ENCODE assay signal across 13 cellular contexts in the genomic region with DNA sequence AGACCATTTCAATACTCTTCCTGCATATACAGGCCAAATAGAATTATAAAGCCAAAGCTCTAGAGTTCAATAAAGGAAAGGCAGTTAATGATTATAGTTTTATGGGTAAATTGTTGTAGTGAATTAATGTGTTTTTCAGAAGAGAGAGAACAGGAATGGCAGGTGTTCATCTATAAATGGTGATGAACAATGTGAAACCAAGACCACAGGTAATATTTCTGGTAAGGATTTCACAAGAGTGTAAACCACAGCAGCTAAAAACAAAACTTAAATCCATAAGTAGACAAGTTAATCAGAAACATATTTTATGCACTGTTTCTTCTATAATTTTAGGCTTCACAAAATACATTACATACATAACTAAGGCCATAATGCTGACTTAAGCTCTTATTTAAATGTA.
DNase-seq lines count a peak whose midpoint lies in the region; ATAC-seq, FAIRE-seq and TF ChIP-seq lines count a peak whose summit lies in the region.
"Had no signal": no experiment of that assay in that cellular context is flagged by ENCODE, and none has a peak within 500 bp of the region (broad histone marks: within the 10 kb centered on the region; RNA-seq: fewer than 3 reads in every experiment).

No MANE protein-coding gene starts in this region.

- no peaks in the 10 kb centered on the region for H3K9me3 Mint-ChIP-seq in activated T-helper 1 cell treated with anti-CD3 and anti-CD28 coated beads, Interleukin-12 subunit alpha, Interleukin-12 subunit beta, Interleukin-2, Interleukin-4 antibody, amounts not matched to agents 30 ng/mL and 10 ng/mL and 1 ng/mL, durations not matched to agents 14 hours and 24 hours and 36 hours
- H3K9me3 Mint-ChIP-seq: naive B cell had no signal

- ATAC-seq in A549 (no peak), GM19328 (IDR thresholded peaks at IDR 0.05; ENCODE audit: unreplicated experiment) (peak; percentile 79), HG02678 (IDR thresholded peaks at IDR 0.05; ENCODE audit: unreplicated experiment) (peak; percentile 97), HG03439 (IDR thresholded peaks at IDR 0.05; ENCODE audit: unreplicated experiment) (peak; percentile 98)
- ATAC-seq: stimulated activated effector memory CD8-positive, alpha-beta T cell treated with anti-CD3 and anti-CD28 coated beads, Interleukin-12 subunit alpha, Interleukin-12 subunit beta, amount 100 ng/mL, for 72 hours had no signal

- CTCF ChIA-PET in A549 (lab: Yijun Ruan, JAX), result no interaction called here

- TF ChIP-seq RAD21 in A549 (conservative IDR thresholded peaks at IDR 0.05 in 1 of 2, IDR thresholded peaks at IDR 0.05 in 1 of 2), result no peak

- DNase-seq in A549 (ENCODE audit: low read depth in 1 of 2, low spot score in 1 of 2) (no peak), epidermal melanocyte (ENCODE audit: insufficient read length, low spot score) (no peak)
- no peak for DNase-seq in effector memory CD4-positive, alpha-beta T cell
- DNase-seq in activated T-helper 1 cell treated with anti-CD3 and anti-CD28 coated beads, Interleukin-12 subunit alpha, Interleukin-12 subunit beta, Interleukin-2, Interleukin-4 antibody, amounts not matched to agents 30 ng/mL and 10 ng/mL and 1 ng/mL, durations not matched to agents 14 hours and 24 hours and 36 hours (ENCODE audit: low spot score), result no peak
- DNase-seq in activated CD4-positive, alpha-beta T cell treated with anti-CD3 and anti-CD28 coated beads, Interleukin-2, amount 50 U/mL, for 48 hours, result no peak
- DNase-seq: erythroblast; naive B cell; NK-92 treated with Interleukin-12 subunit alpha and Interleukin-12 subunit beta, amount 100 ng/mL, for 24 hours had no signal

- H3K27me3 ChIP-seq in effector memory CD4-positive, alpha-beta T cell (replicated peaks; ENCODE audit: control insufficient read depth, insufficient read depth, low read length, poor library complexity, severe bottlenecking), result no peaks in the 10 kb centered on the region

- no peak overlapping the region for H3K4me2 ChIP-seq in A549

- H3K36me3 ChIP-seq in effector memory CD4-positive, alpha-beta T cell (ENCODE audit: control insufficient read depth, insufficient read depth, low read length), result no peaks in the 10 kb centered on the region

- intact Hi-C loops in activated T-helper 1 cell treated with anti-CD3 and anti-CD28 coated beads, Interleukin-12 subunit alpha, Interleukin-12 subunit beta, Interleukin-2, Interleukin-4 antibody, amounts not matched to agents 30 ng/mL and 10 ng/mL and 1 ng/mL, durations not matched to agents 14 hours and 24 hours and 36 hours (cut with micrococcal nuclease), result no loop called here

- POLR2A ChIA-PET in A549 (lab: Yijun Ruan, JAX), result no interaction called here

- no peaks in the 10 kb centered on the region for H3K9me3 ChIP-seq in A549
- no peaks in the 10 kb centered on the region for H3K9me3 ChIP-seq in effector memory CD4-positive, alpha-beta T cell (ENCODE audit: control insufficient read depth, low read length)

- no peaks in the 10 kb centered on the region for H3K36me3 Mint-ChIP-seq in activated T-helper 1 cell treated with anti-CD3 and anti-CD28 coated beads, Interleukin-12 subunit alpha, Interleukin-12 subunit beta, Interleukin-2, Interleukin-4 antibody, amounts not matched to agents 30 ng/mL and 10 ng/mL and 1 ng/mL, durations not matched to agents 14 hours and 24 hours and 36 hours (ENCODE audit: low read depth)
- H3K36me3 Mint-ChIP-seq: naive B cell; stimulated activated effector memory CD8-positive, alpha-beta T cell treated with anti-CD3 and anti-CD28 coated beads, Interleukin-12 subunit alpha, Interleukin-12 subunit beta, amount 100 ng/mL, for 72 hours had no signal

- no peaks in the 10 kb centered on the region for H3K4me1 Mint-ChIP-seq in activated T-helper 1 cell treated with anti-CD3 and anti-CD28 coated beads, Interleukin-12 subunit alpha, Interleukin-12 subunit beta, Interleukin-2, Interleukin-4 antibody, amounts not matched to agents 30 ng/mL and 10 ng/mL and 1 ng/mL, durations not matched to agents 14 hours and 24 hours and 36 hours (ENCODE audit: low read depth)
- H3K4me1 Mint-ChIP-seq: naive B cell; stimulated activated effector memory CD8-positive, alpha-beta T cell treated with anti-CD3 and anti-CD28 coated beads, Interleukin-12 subunit alpha, Interleukin-12 subunit beta, amount 100 ng/mL, for 72 hours had no signal

- H3K4me3 ChIP-seq in A549, result no peak overlapping the region
- no peak overlapping the region for H3K4me3 ChIP-seq in effector memory CD4-positive, alpha-beta T cell (ENCODE audit: insufficient read depth, low read depth, low read length, poor library complexity, severe bottlenecking)

- H3K4me3 Mint-ChIP-seq in activated T-helper 1 cell treated with anti-CD3 and anti-CD28 coated beads, Interleukin-12 subunit alpha, Interleukin-12 subunit beta, Interleukin-2, Interleukin-4 antibody, amounts not matched to agents 30 ng/mL and 10 ng/mL and 1 ng/mL, durations not matched to agents 14 hours and 24 hours and 36 hours, result no peak overlapping the region
- H3K4me3 Mint-ChIP-seq: naive B cell; stimulated activated effector memory CD8-positive, alpha-beta T cell treated with anti-CD3 and anti-CD28 coated beads, Interleukin-12 subunit alpha, Interleukin-12 subunit beta, amount 100 ng/mL, for 72 hours had no signal

- TF ChIP-seq EP300 in A549 (IDR thresholded peaks at IDR 0.05), result no peak

- peaks cover 5% of the 10 kb centered on the region; the same call in 1 of the 3 replicates for H3K4me1 ChIP-seq in A549
- H3K4me1 ChIP-seq in effector memory CD4-positive, alpha-beta T cell (ENCODE audit: control insufficient read depth, insufficient read depth, low read length, poor library complexity, severe bottlenecking), result no peaks in the 10 kb centered on the region

- no peak for TF ChIP-seq POLR2A in A549 (IDR thresholded peaks at IDR 0.05; ENCODE audit: low read length)

- H3K27me3 Mint-ChIP-seq in activated T-helper 1 cell treated with anti-CD3 and anti-CD28 coated beads, Interleukin-12 subunit alpha, Interleukin-12 subunit beta, Interleukin-2, Interleukin-4 antibody, amounts not matched to agents 30 ng/mL and 10 ng/mL and 1 ng/mL, durations not matched to agents 14 hours and 24 hours and 36 hours (ENCODE audit: insufficient read depth), result no peaks in the 10 kb centered on the region
- H3K27me3 Mint-ChIP-seq: naive B cell had no signal

- no peak overlapping the region for H3K27ac Mint-ChIP-seq in activated T-helper 1 cell treated with anti-CD3 and anti-CD28 coated beads, Interleukin-12 subunit alpha, Interleukin-12 subunit beta, Interleukin-2, Interleukin-4 antibody, amounts not matched to agents 30 ng/mL and 10 ng/mL and 1 ng/mL, durations not matched to agents 14 hours and 24 hours and 36 hours
- H3K27ac Mint-ChIP-seq: stimulated activated effector memory CD8-positive, alpha-beta T cell treated with anti-CD3 and anti-CD28 coated beads, Interleukin-12 subunit alpha, Interleukin-12 subunit beta, amount 100 ng/mL, for 72 hours had no signal

- no peak for TF ChIP-seq CTCF in A549 (IDR thresholded peaks at IDR 0.05)

- H3K27ac ChIP-seq in A549, result no peak overlapping the region
- H3K27ac ChIP-seq in effector memory CD4-positive, alpha-beta T cell (ENCODE audit: insufficient read depth, low read length, poor library complexity, severe bottlenecking), result no peak overlapping the region

- FAIRE-seq in A549 (lab: Jason Lieb, UNC), result no peak
- FAIRE-seq: H1 had no signal

TF ChIP-seq in A549, 52 proteins besides CTCF, POLR2A, EP300 and RAD21:
- TF ChIP-seq ZC3H11A (IDR thresholded peaks at IDR 0.05) (no peak), MAFK (IDR thresholded peaks at IDR 0.05; ENCODE audit: partially characterized antibody) (peak; percentile 11)

Comparison
In these comparisons a context has a peak if more than half of its experiments do, and no peak if none do; other contexts are left out.
1. ATAC-seq: peak in GM19328 (single experiment), HG02678 (single experiment) and HG03439 (single experiment); none in A549 (0 of 2).